20 cellular contexts compared by ENCODE assay signal in the genomic region with DNA sequence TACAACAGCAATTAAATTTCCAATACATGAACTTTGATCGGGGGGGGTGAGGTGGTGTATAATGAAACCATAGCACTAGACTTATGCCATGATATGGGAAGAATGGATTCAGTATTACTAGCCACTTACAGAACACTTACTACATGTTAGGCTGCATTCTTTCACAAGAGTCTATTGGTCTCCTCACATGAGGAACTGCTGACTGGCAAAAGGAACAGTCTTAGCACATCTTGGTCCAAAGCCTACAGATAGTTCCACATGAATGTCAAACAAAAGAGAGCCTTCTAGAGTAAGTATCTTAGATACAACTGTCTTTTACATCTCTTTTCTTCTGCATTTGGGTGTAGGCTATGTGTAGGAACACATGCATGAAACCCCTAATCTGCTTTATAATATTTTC.
"Had no signal": no experiment of that assay in that cellular context is flagged by ENCODE, and none has a peak within 500 bp of the region (broad histone marks: within the 10 kb centered on the region; RNA-seq: fewer than 3 reads in every experiment).

No MANE protein-coding gene starts in this region.

- H3K27ac Mint-ChIP-seq: activated CD4-positive, alpha-beta T cell treated with anti-CD3 and anti-CD28 coated beads, Interleukin-2, amount 10 ng/mL, durations not matched to agents 7 days and 5 days; activated naive CD8-positive, alpha-beta T cell treated with anti-CD3 and anti-CD28 coated beads, Interleukin-2, amount 50 U/mL, for 24 hours; activated T-helper 1 cell treated with anti-CD3 and anti-CD28 coated beads, Interleukin-12 subunit alpha, Interleukin-12 subunit beta, Interleukin-2, Interleukin-4 antibody, amounts not matched to agents 30 ng/mL and 10 ng/mL and 1 ng/mL, durations not matched to agents 14 hours and 24 hours and 36 hours; naive B cell; T-helper 2 cell treated with Interferon-gamma antibody and Interleukin-4, amounts not matched to agents 5 μg/mL and 100 μg/mL, for 36 hours had no signal

- H3K79me2 ChIP-seq: hepatocyte had no signal

- H3K4me3 Mint-ChIP-seq: activated CD4-positive, alpha-beta T cell treated with anti-CD3 and anti-CD28 coated beads, Interleukin-2, amount 10 ng/mL, durations not matched to agents 7 days and 5 days; activated naive CD8-positive, alpha-beta T cell treated with anti-CD3 and anti-CD28 coated beads, Interleukin-2, amount 50 U/mL, for 24 hours; activated T-helper 1 cell treated with anti-CD3 and anti-CD28 coated beads, Interleukin-12 subunit alpha, Interleukin-12 subunit beta, Interleukin-2, Interleukin-4 antibody, amounts not matched to agents 30 ng/mL and 10 ng/mL and 1 ng/mL, durations not matched to agents 14 hours and 24 hours and 36 hours; naive B cell; T-helper 2 cell treated with Interferon-gamma antibody and Interleukin-4, amounts not matched to agents 5 μg/mL and 100 μg/mL, for 36 hours had no signal

- H3K4me1 ChIP-seq: esophagus muscularis mucosa had no signal

- H3K4me1 Mint-ChIP-seq: activated CD4-positive, alpha-beta T cell treated with anti-CD3 and anti-CD28 coated beads, Interleukin-2, amount 10 ng/mL, durations not matched to agents 7 days and 5 days; naive B cell had no signal

- H3K27ac ChIP-seq: esophagus muscularis mucosa, hepatocyte, skin epidermis had no signal

- H3K27me3 ChIP-seq: esophagus muscularis mucosa, hepatocyte had no signal

- H3K9me3 ChIP-seq: esophagus muscularis mucosa had no signal

- H2AFZ ChIP-seq: hepatocyte had no signal

- H3K4me3 ChIP-seq: esophagus muscularis mucosa, hepatocyte, skin epidermis had no signal

- DNase-seq: activated CD4-positive, alpha-beta T cell treated with anti-CD3 and anti-CD28 coated beads, Interleukin-2, amount 10 ng/mL, durations not matched to agents 7 days and 5 days; activated CD8-positive, alpha-beta memory T cell treated with anti-CD3 and anti-CD28 coated beads, Interleukin-2, amount 50 U/mL, for 48 hours; activated naive CD4-positive, alpha-beta T cell treated with Interleukin-2 at 50 U/mL for 16 hours; activated naive CD8-positive, alpha-beta T cell treated with anti-CD3 and anti-CD28 coated beads, Interleukin-2, amount 50 U/mL, for 24 hours; aorta; cortex of kidney; effector CD4-positive, alpha-beta T cell; islet precursor cell; naive B cell; posterior cingulate gyrus; retina; stimulated activated CD4-positive, alpha-beta T cell treated with anti-CD3 and anti-CD28 coated beads, Interleukin-4, amount 100 ng/mL, for 24 hours; stimulated activated naive CD4-positive, alpha-beta T cell treated with Interleukin-2 at 50 U/mL for 16 hours; substantia nigra; trophoblast cell had no signal

- ATAC-seq: activated naive CD8-positive, alpha-beta T cell treated with anti-CD3 and anti-CD28 coated beads, Interleukin-2, amount 50 U/mL, for 24 hours had no signal

- H3K4me2 ChIP-seq: hepatocyte had no signal

- H3K9me3 Mint-ChIP-seq: activated CD4-positive, alpha-beta T cell treated with anti-CD3 and anti-CD28 coated beads, Interleukin-2, amount 10 ng/mL, durations not matched to agents 7 days and 5 days; activated naive CD8-positive, alpha-beta T cell treated with anti-CD3 and anti-CD28 coated beads, Interleukin-2, amount 50 U/mL, for 24 hours; activated T-helper 1 cell treated with anti-CD3 and anti-CD28 coated beads, Interleukin-12 subunit alpha, Interleukin-12 subunit beta, Interleukin-2, Interleukin-4 antibody, amounts not matched to agents 30 ng/mL and 10 ng/mL and 1 ng/mL, durations not matched to agents 14 hours and 24 hours and 36 hours; T-helper 2 cell treated with Interferon-gamma antibody and Interleukin-4, amounts not matched to agents 5 μg/mL and 100 μg/mL, for 36 hours had no signal

- H3K27me3 Mint-ChIP-seq: activated CD4-positive, alpha-beta T cell treated with anti-CD3 and anti-CD28 coated beads, Interleukin-2, amount 10 ng/mL, durations not matched to agents 7 days and 5 days; activated naive CD8-positive, alpha-beta T cell treated with anti-CD3 and anti-CD28 coated beads, Interleukin-2, amount 50 U/mL, for 24 hours; naive B cell had no signal
